2 cellular contexts compared by ENCODE assay signal in genomic region chr12:26654623-26655022, GRCh38.
TF ChIP-seq lines count a peak whose summit lies in the region.

No MANE protein-coding gene starts in this region.

TF ChIP-seq in K562, 482 proteins besides CTCF, POLR2A, EP300 and RAD21 (continued from another document):
- TF ChIP-seq CEBPG (CRISPR knock-in tag; IDR thresholded peaks at IDR 0.05) (no peak), CEBPG (tag; conservative IDR thresholded peaks at IDR 0.05 in 1 of 2, IDR thresholded peaks at IDR 0.05 in 1 of 2) (no peak), ZNF644 (tag; IDR thresholded peaks at IDR 0.05; ENCODE audit: low read depth) (no peak)
- TF ChIP-seq, protein P1, sequence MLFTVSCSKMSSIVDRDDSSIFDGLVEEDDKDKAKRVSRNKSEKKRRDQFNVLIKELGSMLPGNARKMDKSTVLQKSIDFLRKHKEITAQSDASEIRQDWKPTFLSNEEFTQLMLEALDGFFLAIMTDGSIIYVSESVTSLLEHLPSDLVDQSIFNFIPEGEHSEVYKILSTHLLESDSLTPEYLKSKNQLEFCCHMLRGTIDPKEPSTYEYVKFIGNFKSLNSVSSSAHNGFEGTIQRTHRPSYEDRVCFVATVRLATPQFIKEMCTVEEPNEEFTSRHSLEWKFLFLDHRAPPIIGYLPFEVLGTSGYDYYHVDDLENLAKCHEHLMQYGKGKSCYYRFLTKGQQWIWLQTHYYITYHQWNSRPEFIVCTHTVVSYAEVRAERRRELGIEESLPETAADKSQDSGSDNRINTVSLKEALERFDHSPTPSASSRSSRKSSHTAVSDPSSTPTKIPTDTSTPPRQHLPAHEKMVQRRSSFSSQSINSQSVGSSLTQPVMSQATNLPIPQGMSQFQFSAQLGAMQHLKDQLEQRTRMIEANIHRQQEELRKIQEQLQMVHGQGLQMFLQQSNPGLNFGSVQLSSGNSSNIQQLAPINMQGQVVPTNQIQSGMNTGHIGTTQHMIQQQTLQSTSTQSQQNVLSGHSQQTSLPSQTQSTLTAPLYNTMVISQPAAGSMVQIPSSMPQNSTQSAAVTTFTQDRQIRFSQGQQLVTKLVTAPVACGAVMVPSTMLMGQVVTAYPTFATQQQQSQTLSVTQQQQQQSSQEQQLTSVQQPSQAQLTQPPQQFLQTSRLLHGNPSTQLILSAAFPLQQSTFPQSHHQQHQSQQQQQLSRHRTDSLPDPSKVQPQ (CRISPR knock-in tag; IDR thresholded peaks at IDR 0.05; ENCODE audit: borderline replicate concordance) = no peak
- TF ChIP-seq, protein P2, sequence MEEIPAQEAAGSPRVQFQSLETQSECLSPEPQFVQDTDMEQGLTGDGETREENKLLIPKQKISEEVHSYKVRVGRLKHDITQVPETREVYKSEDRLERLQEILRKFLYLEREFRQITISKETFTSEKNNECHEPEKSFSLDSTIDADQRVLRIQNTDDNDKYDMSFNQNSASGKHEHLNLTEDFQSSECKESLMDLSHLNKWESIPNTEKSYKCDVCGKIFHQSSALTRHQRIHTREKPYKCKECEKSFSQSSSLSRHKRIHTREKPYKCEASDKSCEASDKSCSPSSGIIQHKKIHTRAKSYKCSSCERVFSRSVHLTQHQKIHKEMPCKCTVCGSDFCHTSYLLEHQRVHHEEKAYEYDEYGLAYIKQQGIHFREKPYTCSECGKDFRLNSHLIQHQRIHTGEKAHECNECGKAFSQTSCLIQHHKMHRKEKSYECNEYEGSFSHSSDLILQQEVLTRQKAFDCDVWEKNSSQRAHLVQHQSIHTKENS (CRISPR knock-in tag; IDR thresholded peaks at IDR 0.05) = no peak

TF ChIP-seq in HEK293T, 16 proteins besides CTCF, POLR2A, EP300 and RAD21 (continued from another document):
- TF ChIP-seq BHLHE40 (IDR thresholded peaks at IDR 0.05; ENCODE audit: borderline replicate concordance) (no peak), FOXK2 (IDR thresholded peaks at IDR 0.05) (no peak), HDGF (IDR thresholded peaks at IDR 0.05; ENCODE audit: borderline replicate concordance) (no peak), CTBP1 (IDR thresholded peaks at IDR 0.05; ENCODE audit: borderline replicate concordance) (no peak), ZNF384 (IDR thresholded peaks at IDR 0.05) (no peak)
